ENCODE assay signal across 13 cellular contexts in the genomic region with DNA sequence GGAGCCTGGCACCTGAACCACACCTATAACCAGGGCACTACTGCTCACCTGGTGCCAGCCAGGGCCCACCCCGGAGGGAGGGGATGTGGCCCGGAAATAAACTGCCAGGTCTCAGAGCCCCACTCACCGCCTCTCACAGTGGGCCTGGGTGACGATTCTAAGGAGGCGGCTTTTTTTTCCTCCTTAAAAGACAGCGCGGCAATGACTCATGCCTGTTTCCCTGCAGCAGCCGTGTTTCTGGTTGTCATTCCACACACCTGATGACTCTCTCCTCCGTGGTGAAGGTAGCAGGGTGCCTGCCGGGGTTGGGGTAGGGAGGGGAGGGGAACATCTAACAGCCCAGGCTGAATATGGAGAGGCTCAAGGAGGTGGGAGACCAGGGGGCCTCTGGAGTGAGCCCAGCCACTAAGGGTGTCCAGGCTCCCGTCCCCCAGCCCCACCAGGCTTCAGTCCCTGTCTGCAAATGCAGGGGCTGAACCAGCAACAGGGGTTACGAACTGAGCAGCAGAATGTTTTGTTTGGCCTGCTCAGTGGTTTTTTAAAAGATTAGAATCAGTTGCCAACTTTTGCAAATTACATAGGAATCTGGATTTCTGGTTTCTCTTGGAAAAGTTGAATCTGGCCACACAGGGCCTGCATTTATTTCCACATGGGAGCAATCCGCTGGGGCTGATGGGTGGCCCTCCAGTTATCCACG.
DNase-seq lines count a peak whose midpoint lies in the region; ATAC-seq and TF ChIP-seq lines count a peak whose summit lies in the region.
"Had no signal": no experiment of that assay in that cellular context is flagged by ENCODE, and none has a peak within 500 bp of the region (broad histone marks: within the 10 kb centered on the region; RNA-seq: fewer than 3 reads in every experiment).

No MANE protein-coding gene starts in this region.

- H3K4me3 ChIP-seq in HCT116 (replicated peaks in 1 of 2; ENCODE audit: low read depth in 1 of 2, low read length in 2 of 2) (no peak overlapping the region; a peak in 1 of 4 replicates), RWPE2 (ENCODE audit: severe bottlenecking) (no peak overlapping the region), fibroblast of the aortic adventitia (ENCODE audit: low read depth, low read length) (no peak overlapping the region), hepatocyte (no peak overlapping the region)

- no peaks in the 10 kb centered on the region for H3K79me2 ChIP-seq in HCT116 (ENCODE audit: insufficient read depth, low read length)
- H3K79me2 ChIP-seq in hepatocyte, result no peaks in the 10 kb centered on the region

- intact Hi-C loops in HCT116 (cut with micrococcal nuclease), result loop anchor here (10.0 kb wide), 1 partner anchor 55 kb away; no protein-coding TSS in a partner anchor

- no peak for TF ChIP-seq RAD21 in HCT116 (IDR thresholded peaks at IDR 0.05; ENCODE audit: low read depth)

- H3K36me3 ChIP-seq in HCT116 (ENCODE audit: control insufficient read depth in 1 of 2, insufficient read depth in 2 of 2, low read length in 2 of 2) (no peaks in the 10 kb centered on the region), RWPE2 (ENCODE audit: low read depth) (no peaks in the 10 kb centered on the region), hepatocyte (replicated peaks; ENCODE audit: insufficient read depth, low read depth) (no peaks in the 10 kb centered on the region)

- H3K4me1 ChIP-seq in HCT116 (ENCODE audit: control insufficient read depth in 1 of 2, insufficient read depth in 2 of 2, low read length in 2 of 2) (peaks cover 11 to 16% of the 10 kb centered on the region in 2 experiments), RWPE2 (ENCODE audit: insufficient read depth, poor library complexity, severe bottlenecking) (no peaks in the 10 kb centered on the region), hepatocyte (ENCODE audit: insufficient read depth) (no peaks in the 10 kb centered on the region)

- DNase-seq in HCT116 (ENCODE audit: low read depth, low spot score) (peak; percentile 13), RWPE2 (ENCODE audit: low spot score) (no peak), fibroblast of the aortic adventitia (ENCODE audit: low read depth) (peak; percentile 34), stromal cell of bone marrow (ENCODE audit: low read depth) (peak; percentile 21), hepatocyte (ENCODE audit: low spot score) (no peak), DMS 273 treated with DMSO at 0.1 percent for 48 hours (lab: John Stamatoyannopoulos, UW) (no peak)
- DNase-seq: CD4-positive, CD25-positive, alpha-beta regulatory T cell; NCI-H146; NCI-H446; NCI-H748 treated with DMSO at 0.1 percent for 48 hours; PC-3; T-cell had no signal

- TF ChIP-seq POLR2A in HCT116 (IDR thresholded peaks at IDR 0.05; ENCODE audit: borderline replicate concordance, extremely low read depth, insufficient read depth, insufficient read length), result no peak

- no peak overlapping the region for H2AFZ ChIP-seq in HCT116 (ENCODE audit: low read depth, low read length, poor library complexity, severe bottlenecking)
- no peak overlapping the region for H2AFZ ChIP-seq in hepatocyte

- no TSS peak for BruUV-seq in HCT116 (replicated peaks; lab: Mats Ljungman, UMichigan)

- CTCF ChIA-PET in HCT116 (lab: Charles Lee), result no interaction called here

- H3K9me3 ChIP-seq in HCT116 (ENCODE audit: control insufficient read depth in 1 of 2, insufficient read depth in 1 of 2, low read depth in 1 of 2, low read length in 2 of 2) (no peaks in the 10 kb centered on the region), RWPE2 (ENCODE audit: severe bottlenecking) (no peaks in the 10 kb centered on the region), hepatocyte (ENCODE audit: low read depth) (no peaks in the 10 kb centered on the region)

- H3K9me2 ChIP-seq in HCT116 (ENCODE audit: insufficient read depth) (no peaks in the 10 kb centered on the region), hepatocyte (replicated peaks; ENCODE audit: insufficient read depth) (no peaks in the 10 kb centered on the region)

- H3K9ac ChIP-seq in HCT116 (ENCODE audit: low read length), result no peak overlapping the region

- RAD21 ChIA-PET in HCT116 (lab: Charles Lee; ENCODE audit: low non-redundant PET in 1 of 2, low total read pairs in 2 of 2, uncharacterized antibody in 2 of 2, unreplicated experiment in 2 of 2), result no interaction called here

- 71% methylated on average over 14 of the region's 14 CpGs for WGBS in hepatocyte (ENCODE audit: low lambda C conversion rate, missing lambda C conversion rate)

- H3K27me3 ChIP-seq in HCT116 (ENCODE audit: insufficient read depth, low read length), result no peaks in the 10 kb centered on the region
- H3K27me3 ChIP-seq in RWPE2 (ENCODE audit: insufficient read depth, poor library complexity, severe bottlenecking), result peaks cover 6% of the 10 kb centered on the region
- no peaks in the 10 kb centered on the region for H3K27me3 ChIP-seq in hepatocyte

- peak overlapping the region; percentile 53 for H3K4me2 ChIP-seq in HCT116 (ENCODE audit: low read length)
- H3K4me2 ChIP-seq in hepatocyte, result no peak overlapping the region

- no peaks in the 10 kb centered on the region for H4K20me1 ChIP-seq in HCT116 (ENCODE audit: insufficient read depth)
- no peaks in the 10 kb centered on the region for H4K20me1 ChIP-seq in hepatocyte (ENCODE audit: insufficient read depth, poor library complexity, severe bottlenecking)

- TF ChIP-seq CTCF in HCT116 (IDR thresholded peaks at IDR 0.05 in 2 of 3, conservative IDR thresholded peaks at IDR 0.05 in 1 of 3; ENCODE audit: borderline replicate concordance in 1 of 3, insufficient read depth in 1 of 3, low read depth in 2 of 3, low read length in 2 of 3) (no peak), RWPE2 (IDR thresholded peaks at IDR 0.05; ENCODE audit: poor library complexity, severe bottlenecking) (no peak), fibroblast of the aortic adventitia (IDR thresholded peaks at IDR 0.05; ENCODE audit: insufficient read depth, low read length) (no peak), hepatocyte (IDR thresholded peaks at IDR 0.05; ENCODE audit: poor library complexity) (no peak)

- ATAC-seq in HCT116 (peak; percentile 83), RWPE2 (ENCODE audit: low read depth) (peak; percentile 33; the same call in 2 of the 3 replicates), HG03432 (IDR thresholded peaks at IDR 0.05; ENCODE audit: unreplicated experiment) (no peak)
- ATAC-seq: PC-3, T-cell had no signal

- POLR2A ChIA-PET in HCT116 (lab: Charles Lee), result interaction anchor here (0.7 kb wide), 1 partner anchor 155 kb away, joined by 3 read pairs; no protein-coding TSS in a partner anchor

- H3K27ac ChIP-seq in HCT116 (ENCODE audit: low read depth, low read length) (no peak overlapping the region), RWPE2 (ENCODE audit: poor library complexity, severe bottlenecking) (no peak overlapping the region), hepatocyte (no peak overlapping the region)

TF ChIP-seq in HCT116, 20 proteins besides CTCF, POLR2A, EP300 and RAD21:
- no peak for TF ChIP-seq CBX3 (IDR thresholded peaks at IDR 0.05; ENCODE audit: low read depth)
- peak; percentile 60 for TF ChIP-seq FOSL1 (IDR thresholded peaks at IDR 0.05; ENCODE audit: low read depth)
- TF ChIP-seq EZH2phosphoT487 (IDR thresholded peaks at IDR 0.05; ENCODE audit: borderline replicate concordance), result no peak
- TF ChIP-seq, protein P1, sequence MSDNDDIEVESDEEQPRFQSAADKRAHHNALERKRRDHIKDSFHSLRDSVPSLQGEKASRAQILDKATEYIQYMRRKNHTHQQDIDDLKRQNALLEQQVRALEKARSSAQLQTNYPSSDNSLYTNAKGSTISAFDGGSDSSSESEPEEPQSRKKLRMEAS (IDR thresholded peaks at IDR 0.05), result no peak
- TF ChIP-seq JUND (IDR thresholded peaks at IDR 0.05), result peak; percentile 38; the same call in 1 of the 2 replicates
- peak; percentile 80 for TF ChIP-seq TCF7L2 (IDR thresholded peaks at IDR 0.05; ENCODE audit: borderline replicate concordance, extremely low read depth, insufficient read depth, insufficient read length)
TF ChIP-seq in HCT116: peak in this region for 3.

Comparison
In these comparisons a context has a peak if more than half of its experiments do, and no peak if none do; other contexts are left out.
1. DNase-seq: peak in HCT116 (single experiment), fibroblast of the aortic adventitia (single experiment) and stromal cell of bone marrow (single experiment); none in RWPE2 (single experiment), hepatocyte (single experiment) and DMS 273 treated with DMSO at 0.1 percent for 48 hours (single experiment).